In the genomic region with DNA sequence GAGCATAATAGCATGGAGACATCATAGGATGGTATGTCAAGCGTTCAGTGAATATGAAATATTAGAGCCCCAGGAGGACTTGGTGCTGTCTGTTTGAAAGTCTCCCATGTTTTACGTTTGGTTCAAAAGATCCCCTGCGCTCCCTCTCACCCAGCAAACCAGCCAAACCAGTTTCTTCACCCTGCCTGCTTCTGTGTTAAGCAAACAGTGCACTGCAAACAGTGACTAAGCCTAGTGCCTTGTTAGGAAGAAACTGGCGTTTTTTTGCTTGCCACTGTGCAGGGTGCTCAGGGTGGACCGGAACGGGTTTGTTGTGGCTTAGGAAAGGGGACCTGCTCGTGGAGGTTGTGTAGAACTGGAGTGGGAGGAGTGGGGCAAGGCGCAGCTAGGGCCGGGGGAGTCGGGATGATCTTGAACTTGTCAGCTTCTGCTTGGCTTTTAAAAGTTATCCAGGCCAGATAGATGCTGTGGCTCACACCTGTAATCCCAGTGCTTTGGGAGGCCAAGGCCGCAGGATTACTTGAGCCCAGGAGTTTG, we compare ENCODE assay signal across 13 cellular contexts. TPM values are rescaled to one million over a fixed set of nuclear protein-coding genes. Genes with fewer than 3 reads are reported as not detected.
A peak's percentile ranks its signal among the peaks of the same experiment; 100 is the strongest.
DNase-seq lines count a peak whose midpoint lies in the region; ATAC-seq, FAIRE-seq and TF ChIP-seq lines count a peak whose summit lies in the region.
"Had no signal": no experiment of that assay in that cellular context is flagged by ENCODE, and none has a peak within 500 bp of the region (broad histone marks: within the 10 kb centered on the region; RNA-seq: fewer than 3 reads in every experiment).

No MANE protein-coding gene starts in this region.

- no peaks in the 10 kb centered on the region for H3F3A ChIP-seq in SK-N-SH (replicated peaks; ENCODE audit: insufficient read depth)

- H3K36me3 Mint-ChIP-seq in activated T-cell treated with anti-CD3 and anti-CD28 coated beads, Interleukin-2, amount 50 U/mL, for 4 hours (ENCODE audit: insufficient read depth), result no peaks in the 10 kb centered on the region
- H3K36me3 Mint-ChIP-seq in stimulated activated memory B cell treated with anti-CD40 and anti-IgM and Interleukin-4, amounts not matched to agents 10 μg/mL and 1 μg/mL and 100 μg/mL, for 72 hours, result no peaks in the 10 kb centered on the region
- H3K36me3 Mint-ChIP-seq: CD8-positive, alpha-beta memory T cell had no signal

- peaks cover 14% of the 10 kb centered on the region for H3K36me3 ChIP-seq in bronchial epithelial cell (ENCODE audit: control insufficient read depth, insufficient read depth, low read length)
- no peaks in the 10 kb centered on the region for H3K36me3 ChIP-seq in mucosa of descending colon (ENCODE audit: low read depth)
- no peaks in the 10 kb centered on the region for H3K36me3 ChIP-seq in SK-N-SH (replicated peaks in 1 of 2; ENCODE audit: control insufficient read depth in 1 of 2, insufficient read depth in 2 of 2, low read length in 1 of 2)

- TF ChIP-seq EP300 in SK-N-SH (IDR thresholded peaks at IDR 0.05; ENCODE audit: borderline replicate concordance in 1 of 2, low read depth in 1 of 2, low read length in 1 of 2), result no peak

- H3K9me3 ChIP-seq in mucosa of descending colon, result no peaks in the 10 kb centered on the region
- no peaks in the 10 kb centered on the region for H3K9me3 ChIP-seq in SK-N-SH

- in situ Hi-C loops in GM13977 (cut with MboI; ENCODE audit: low pct_unique_long_range_greater_than_20kb, low sequenced_read_pairs, unreplicated experiment), result no loop called here

- H3K4me2 ChIP-seq in SK-N-SH, result no peak overlapping the region

- H3K27me3 Mint-ChIP-seq in activated T-cell treated with anti-CD3 and anti-CD28 coated beads, Interleukin-2, amount 50 U/mL, for 4 hours (ENCODE audit: low read depth), result peaks cover 19% of the 10 kb centered on the region
- no peaks in the 10 kb centered on the region for H3K27me3 Mint-ChIP-seq in stimulated activated memory B cell treated with anti-CD40 and anti-IgM and Interleukin-4, amounts not matched to agents 10 μg/mL and 1 μg/mL and 100 μg/mL, for 72 hours

- no peak overlapping the region for H3K4me3 Mint-ChIP-seq in activated T-cell treated with anti-CD3 and anti-CD28 coated beads, Interleukin-2, amount 50 U/mL, for 4 hours
- no peak overlapping the region for H3K4me3 Mint-ChIP-seq in stimulated activated memory B cell treated with anti-CD40 and anti-IgM and Interleukin-4, amounts not matched to agents 10 μg/mL and 1 μg/mL and 100 μg/mL, for 72 hours
- H3K4me3 Mint-ChIP-seq: CD8-positive, alpha-beta memory T cell; neural crest cell had no signal

- H3K4me3 ChIP-seq in bronchial epithelial cell (ENCODE audit: low read depth, low read length) (peak overlapping the region; percentile 30), mucosa of descending colon (no peak overlapping the region), SK-N-SH (ENCODE audit: low read depth in 2 of 2, low read length in 1 of 2) (no peak overlapping the region)

- CTCF ChIA-PET in SK-N-SH (lab: Yijun Ruan, JAX), result no interaction called here

- TF ChIP-seq CTCF in bronchial epithelial cell (IDR thresholded peaks at IDR 0.05; ENCODE audit: insufficient read depth, low read length, severe bottlenecking) (no peak), mucosa of descending colon (IDR thresholded peaks at IDR 0.05) (no peak), GM13977 (IDR thresholded peaks at IDR 0.05; ENCODE audit: extremely low read depth, insufficient read depth, missing control alignments) (no peak), SK-N-SH (IDR thresholded peaks at IDR 0.05) (no peak)

- no peak overlapping the region for H2AFZ ChIP-seq in SK-N-SH (ENCODE audit: low read depth)

- DNase-seq in DMS153 treated with DMSO at 0.1 percent for 48 hours (lab: John Stamatoyannopoulos, UW; ENCODE audit: unreplicated experiment) (peak; percentile 94), NCI-H2029 (lab: John Stamatoyannopoulos, UW) (peak; percentile 91), bronchial epithelial cell (ENCODE audit: low read depth) (peak; percentile 98), mucosa of descending colon (peak; percentile 63 to 89 (median 72)), GM13977 (ENCODE audit: low spot score) (no peak), SK-N-SH (no peak)
- no peak for DNase-seq in activated T-cell treated with anti-CD3 and anti-CD28 coated beads, Interleukin-2, amount 50 U/mL, for 4 hours
- DNase-seq: activated naive CD4-positive, alpha-beta T cell treated with anti-CD3 and anti-CD28 coated beads, Interleukin-2, amount 50 U/mL, for 16 hours; CD8-positive, alpha-beta memory T cell; MV-4-11 had no signal

- no peak overlapping the region for H3K27ac Mint-ChIP-seq in stimulated activated memory B cell treated with anti-CD40 and anti-IgM and Interleukin-4, amounts not matched to agents 10 μg/mL and 1 μg/mL and 100 μg/mL, for 72 hours

- no peaks in the 10 kb centered on the region for H3K27me3 ChIP-seq in bronchial epithelial cell (ENCODE audit: control insufficient read depth, insufficient read depth, low read length)
- no peaks in the 10 kb centered on the region; the same call in 1 of the 2 replicates for H3K27me3 ChIP-seq in SK-N-SH (ENCODE audit: insufficient read depth)

- H3K4me1 Mint-ChIP-seq in activated T-cell treated with anti-CD3 and anti-CD28 coated beads, Interleukin-2, amount 50 U/mL, for 4 hours (ENCODE audit: low read depth), result peaks cover 2% of the 10 kb centered on the region
- H3K4me1 Mint-ChIP-seq in stimulated activated memory B cell treated with anti-CD40 and anti-IgM and Interleukin-4, amounts not matched to agents 10 μg/mL and 1 μg/mL and 100 μg/mL, for 72 hours, result peaks cover 37% of the 10 kb centered on the region

- intact Hi-C loops in mucosa of descending colon (cut with DNase I, micrococcal nuclease), result no loop called here

- H3K9ac ChIP-seq in SK-N-SH, result no peak overlapping the region

- no peaks in the 10 kb centered on the region for H4K20me1 ChIP-seq in SK-N-SH (ENCODE audit: insufficient read depth)

- H3K79me2 ChIP-seq in SK-N-SH (ENCODE audit: insufficient read depth), result no peaks in the 10 kb centered on the region

- FAIRE-seq in bronchial epithelial cell (lab: Jason Lieb, UNC), result peak; percentile 91
- FAIRE-seq: TTC549 had no signal

- no peak overlapping the region for H3K27ac ChIP-seq in SK-N-SH (ENCODE audit: low read depth in 2 of 2, low read length in 1 of 2)

- POLR2A ChIA-PET in SK-N-SH (lab: Yijun Ruan, JAX), result no interaction called here

- H3K9me2 ChIP-seq in SK-N-SH, result no peaks in the 10 kb centered on the region

- no peaks in the 10 kb centered on the region for H3K9me3 Mint-ChIP-seq in activated T-cell treated with anti-CD3 and anti-CD28 coated beads, Interleukin-2, amount 50 U/mL, for 4 hours
- no peaks in the 10 kb centered on the region for H3K9me3 Mint-ChIP-seq in stimulated activated memory B cell treated with anti-CD40 and anti-IgM and Interleukin-4, amounts not matched to agents 10 μg/mL and 1 μg/mL and 100 μg/mL, for 72 hours
- H3K9me3 Mint-ChIP-seq: CD8-positive, alpha-beta memory T cell; neural crest cell had no signal

- ATAC-seq in mucosa of descending colon, result peak; percentile 85
- ATAC-seq in activated T-cell treated with anti-CD3 and anti-CD28 coated beads, Interleukin-2, amount 50 U/mL, for 4 hours, result no peak
- no peak for ATAC-seq in stimulated activated memory B cell treated with anti-CD40 and anti-IgM and Interleukin-4, amounts not matched to agents 10 μg/mL and 1 μg/mL and 100 μg/mL, for 72 hours

- H3K4me1 ChIP-seq in mucosa of descending colon (ENCODE audit: low read depth) (peaks cover 57% of the 10 kb centered on the region), SK-N-SH (ENCODE audit: control insufficient read depth in 1 of 2, insufficient read depth in 2 of 2, low read depth in 1 of 2, low read length in 1 of 2) (no peaks in the 10 kb centered on the region)

- no peak for TF ChIP-seq RAD21 in SK-N-SH (IDR thresholded peaks at IDR 0.05; ENCODE audit: low read length)

- 47% methylated on average over 11 of the region's 11 CpGs for WGBS in SK-N-SH (ENCODE audit: low lambda C conversion rate)

TF ChIP-seq in SK-N-SH, 30 proteins besides CTCF, POLR2A, EP300 and RAD21:
- TF ChIP-seq TCF12 (IDR thresholded peaks at IDR 0.05) (no peak), NFIC (IDR thresholded peaks at IDR 0.05; ENCODE audit: borderline replicate concordance) (no peak), GABPA (IDR thresholded peaks at IDR 0.05; ENCODE audit: low read depth) (no peak), SIN3A (IDR thresholded peaks at IDR 0.05; ENCODE audit: borderline replicate concordance, low read depth, low read length) (no peak), MXI1 (IDR thresholded peaks at IDR 0.05; ENCODE audit: low read depth, low read length) (no peak)
- TF ChIP-seq, protein P1, sequence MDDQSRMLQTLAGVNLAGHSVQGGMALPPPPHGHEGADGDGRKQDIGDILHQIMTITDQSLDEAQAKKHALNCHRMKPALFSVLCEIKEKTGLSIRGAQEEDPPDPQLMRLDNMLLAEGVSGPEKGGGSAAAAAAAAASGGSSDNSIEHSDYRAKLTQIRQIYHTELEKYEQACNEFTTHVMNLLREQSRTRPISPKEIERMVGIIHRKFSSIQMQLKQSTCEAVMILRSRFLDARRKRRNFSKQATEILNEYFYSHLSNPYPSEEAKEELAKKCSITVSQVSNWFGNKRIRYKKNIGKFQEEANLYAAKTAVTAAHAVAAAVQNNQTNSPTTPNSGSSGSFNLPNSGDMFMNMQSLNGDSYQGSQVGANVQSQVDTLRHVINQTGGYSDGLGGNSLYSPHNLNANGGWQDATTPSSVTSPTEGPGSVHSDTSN (IDR thresholded peaks at IDR 0.05), result no peak
- TF ChIP-seq, protein P2, sequence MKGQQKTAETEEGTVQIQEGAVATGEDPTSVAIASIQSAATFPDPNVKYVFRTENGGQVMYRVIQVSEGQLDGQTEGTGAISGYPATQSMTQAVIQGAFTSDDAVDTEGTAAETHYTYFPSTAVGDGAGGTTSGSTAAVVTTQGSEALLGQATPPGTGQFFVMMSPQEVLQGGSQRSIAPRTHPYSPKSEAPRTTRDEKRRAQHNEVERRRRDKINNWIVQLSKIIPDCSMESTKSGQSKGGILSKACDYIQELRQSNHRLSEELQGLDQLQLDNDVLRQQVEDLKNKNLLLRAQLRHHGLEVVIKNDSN (IDR thresholded peaks at IDR 0.05; ENCODE audit: borderline replicate concordance, low read depth), result no peak

RNA-seq across cellular contexts. Expression of a gene that starts 7.7 kb away (rescaled TPM):
- total RNA-seq in bronchial epithelial cell, result 250 and 360 TPM in 2 replicates
- 100 to 1,000 TPM; 284 to 777 (median 667) TPM for total RNA-seq in mucosa of descending colon
- total RNA-seq in activated T-cell treated with anti-CD3 and anti-CD28 coated beads, Interleukin-2, amount 50 U/mL, for 4 hours, result 1 to 10 TPM in 2 of 3 donors, under 1 TPM in 1; 0.71 to 1.8 (median 1.3) TPM
- polyA plus RNA-seq in SK-N-SH (2012; rRNA removed), result not detected in 2 replicates
- 0.01 TPM in 1 of 2 replicates, not detected in the other for polyA plus RNA-seq in SK-N-SH (2012; cell fraction: cytosol; rRNA removed)
- not detected in 2 replicates for polyA plus RNA-seq in SK-N-SH (2012; cell fraction: nucleus; rRNA removed)

Comparison
In these comparisons a context has a peak if more than half of its experiments do, and no peak if none do; other contexts are left out.
1. DNase-seq: peak in DMS153 treated with DMSO at 0.1 percent for 48 hours (single experiment), NCI-H2029 (single experiment), bronchial epithelial cell (single experiment) and mucosa of descending colon (3 of 3); none in activated T-cell treated with anti-CD3 and anti-CD28 coated beads, Interleukin-2, amount 50 U/mL, for 4 hours (single experiment), GM13977 (single experiment) and SK-N-SH (single experiment).
2. RNA of a gene that starts 7.7 kb away (total RNA-seq): 284 to 777 TPM in mucosa of descending colon and 250 to 360 TPM in bronchial epithelial cell; 0.71 to 1.8 TPM in activated T-cell treated with anti-CD3 and anti-CD28 coated beads, Interleukin-2, amount 50 U/mL, for 4 hours; every median in the first group is over 10 times any median in the second.